8 cellular contexts compared by ENCODE assay signal in genomic region chr14:105203057-105203494, GRCh38. TPM values are rescaled to one million over a fixed set of nuclear protein-coding genes. Genes with fewer than 3 reads are reported as not detected.
DNase-seq lines count a peak whose midpoint lies in the region; ATAC-seq and TF ChIP-seq lines count a peak whose summit lies in the region.

No MANE protein-coding gene starts in this region.

- no peak overlapping the region for H3K27ac ChIP-seq in SJSA1

- intact Hi-C loops in CD14-positive monocyte (cut with micrococcal nuclease) (loop anchor here (2.0 to 5.0 kb wide), 2 partner anchors 150 to 324 kb away; partner anchors contain the start of gene TMEM121 (in 1 of the 2)), head of caudate nucleus (cut with DNase I) (loop anchor here (5.0 to 10.0 kb wide), 4 partner anchors 52 to 324 kb away; partner anchors contain the start of gene TMEM121)

- peaks cover 19% of the 10 kb centered on the region for H3K4me1 Mint-ChIP-seq in CD14-positive monocyte
- peaks cover 10% of the 10 kb centered on the region for H3K4me1 Mint-ChIP-seq in HFFc6 (ENCODE audit: low read depth)
- no peaks in the 10 kb centered on the region for H3K4me1 Mint-ChIP-seq in progenitor cell of endocrine pancreas (ENCODE audit: low read depth)

- H3K4me1 ChIP-seq in SJSA1 (replicated peaks) = peaks cover 48% of the 10 kb centered on the region

- DNase-seq in CD14-positive monocyte (ENCODE audit: low spot score) (no peak), HFFc6 (peak; percentile 59), SJSA1 (ENCODE audit: low read depth in 1 of 2, low spot score in 2 of 2) (peak; percentile 69 to 80), head of caudate nucleus (peak in 41 of 42 donors; percentile 65 to 92 (median 81)), progenitor cell of endocrine pancreas (ENCODE audit: low spot score, unreplicated experiment) (peak; percentile 82), NCI-H2107 treated with DMSO at 0.1 percent for 48 hours (lab: John Stamatoyannopoulos, UW; ENCODE audit: unreplicated experiment) (no peak)
- DNase-seq in activated naive CD4-positive, alpha-beta T cell treated with anti-CD3 and anti-CD28 coated beads, Interleukin-2, amount 50 U/mL, for 16 hours = peak; percentile 61

- H3K9me3 Mint-ChIP-seq in CD14-positive monocyte (peaks cover 0 to 4% (median 0%) of the 10 kb centered on the region in 7 donors), HFFc6 (no peaks in the 10 kb centered on the region), progenitor cell of endocrine pancreas (ENCODE audit: low read depth) (no peaks in the 10 kb centered on the region)

- no peak for ATAC-seq in GM19467 (IDR thresholded peaks at IDR 0.05; ENCODE audit: unreplicated experiment)

- H3K9me3 ChIP-seq in SJSA1 (replicated peaks) = no peaks in the 10 kb centered on the region

- H3K27ac Mint-ChIP-seq in CD14-positive monocyte (no peak overlapping the region), HFFc6 (no peak overlapping the region), progenitor cell of endocrine pancreas (no peak overlapping the region)

- H3K27me3 Mint-ChIP-seq in CD14-positive monocyte (ENCODE audit: low read depth in 3 of 3) (peaks cover 38 to 69% (median 39%) of the 10 kb centered on the region in 3 donors), HFFc6 (ENCODE audit: insufficient read depth) (peaks cover 9% of the 10 kb centered on the region), progenitor cell of endocrine pancreas (peaks cover 14% of the 10 kb centered on the region)

- TF ChIP-seq CTCF in CD14-positive monocyte (IDR thresholded peaks at IDR 0.05) = peak; percentile 98
- peak; percentile 99 for TF ChIP-seq CTCF in HFFc6 (IDR thresholded peaks at IDR 0.05)
- peak; percentile 91 for TF ChIP-seq CTCF in progenitor cell of endocrine pancreas (IDR thresholded peaks at IDR 0.05; ENCODE audit: unreplicated experiment)

- no peak overlapping the region for H3K4me3 ChIP-seq in SJSA1

- no peaks in the 10 kb centered on the region for H3K36me3 ChIP-seq in SJSA1

- no peaks in the 10 kb centered on the region for H3K36me3 Mint-ChIP-seq in CD14-positive monocyte
- H3K36me3 Mint-ChIP-seq in HFFc6 (ENCODE audit: low read depth) = no peaks in the 10 kb centered on the region
- no peaks in the 10 kb centered on the region for H3K36me3 Mint-ChIP-seq in progenitor cell of endocrine pancreas (ENCODE audit: insufficient read depth)

- H3K4me3 Mint-ChIP-seq in CD14-positive monocyte (no peak overlapping the region), HFFc6 (peak overlapping the region; percentile 26; the same call in 1 of the 2 replicates), progenitor cell of endocrine pancreas (ENCODE audit: low read depth) (no peak overlapping the region)

- no peaks in the 10 kb centered on the region for H3K27me3 ChIP-seq in SJSA1 (replicated peaks)

RNA-seq across cellular contexts. Expression of gene NUDT14, which starts 22.0 kb away (rescaled TPM):
- polyA plus RNA-seq in CD14-positive monocyte = 10 to 100 TPM; 23.9 to 37.4 TPM
- 10 to 100 TPM in 4 of 6 experiments, 1 to 10 TPM in 2; 9.8 to 13.3 (median 11.0) TPM for total RNA-seq in HFFc6 (2021; fragmentation: NEBNext Ultra II Directional; extraction: Animal tissue kit (Norgen Biotek cat#: 25700))
- 31.8 and 41.3 TPM in 2 replicates for total RNA-seq in SJSA1 (2014; rRNA removed; shearing (Covaris generic))
- total RNA-seq in progenitor cell of endocrine pancreas = 66.6 and 68.5 TPM in 2 replicates

RNA-seq across cellular contexts. Expression of gene JAG2, which starts 34.5 kb away (rescaled TPM):
- polyA plus RNA-seq in CD14-positive monocyte = not detected
- under 1 TPM; 0.23 to 0.76 (median 0.42) TPM for total RNA-seq in HFFc6 (2021; fragmentation: NEBNext Ultra II Directional; extraction: Animal tissue kit (Norgen Biotek cat#: 25700))
- total RNA-seq in SJSA1 (2014; rRNA removed; shearing (Covaris generic)) = 125 and 160 TPM in 2 replicates
- total RNA-seq in progenitor cell of endocrine pancreas = 3.8 and 8.5 TPM in 2 replicates

RNA-seq across cellular contexts. Expression of gene BTBD6, which starts 45.3 kb away (rescaled TPM):
- 1 to 10 TPM; 1.3 to 6.3 TPM for polyA plus RNA-seq in CD14-positive monocyte
- total RNA-seq in HFFc6 (2021; fragmentation: NEBNext Ultra II Directional; extraction: Animal tissue kit (Norgen Biotek cat#: 25700)) = 10 to 100 TPM; 44.3 to 58.6 (median 53.2) TPM
- total RNA-seq in SJSA1 (2014; rRNA removed; shearing (Covaris generic)) = 80.3 and 80.5 TPM in 2 replicates
- total RNA-seq in progenitor cell of endocrine pancreas = 31.6 and 31.9 TPM in 2 replicates

Comparison
In these comparisons a context has a peak if more than half of its experiments do, and no peak if none do; other contexts are left out.
1. DNase-seq: peak in HFFc6 (single experiment), SJSA1 (2 of 2), activated naive CD4-positive, alpha-beta T cell treated with anti-CD3 and anti-CD28 coated beads, Interleukin-2, amount 50 U/mL, for 16 hours (single experiment), head of caudate nucleus (41 of 42) and progenitor cell of endocrine pancreas (single experiment); none in CD14-positive monocyte (single experiment) and NCI-H2107 treated with DMSO at 0.1 percent for 48 hours (single experiment).
2. RNA of gene JAG2, which starts 34.5 kb away (total RNA-seq): 125 to 160 TPM in SJSA1; 3.8 to 8.5 TPM in progenitor cell of endocrine pancreas and 0.23 to 0.76 TPM in HFFc6; every median in the first group is over 10 times any median in the second.
3. Peak in every context shown above with its lines, with median percentiles within 50 percentile points of each other: CTCF ChIP-seq.